Comparison of ENCODE assay signal across 7 cellular contexts in genomic region chr14:37172024-37172869, GRCh38. TPM values are rescaled to one million over a fixed set of nuclear protein-coding genes. Genes with fewer than 3 reads are reported as not detected.
A peak's percentile ranks its signal among the peaks of the same experiment; 100 is the strongest.
DNase-seq lines count a peak whose midpoint lies in the region; TF ChIP-seq lines count a peak whose summit lies in the region.

Gene SLC25A21, minus strand, starts transcription at chr14:37172606.

- peak within 1 kb of the TSS; percentile 10 for H2BK5ac ChIP-seq in H9 (ENCODE audit: insufficient read length, low read length)

- H3K36me3 Mint-ChIP-seq in H9 (ENCODE audit: insufficient read depth in 1 of 3, low read depth in 3 of 3) (no peaks in the 10 kb centered on the region), brain (no peaks in the 10 kb centered on the region)

- H3K23me2 ChIP-seq in H9 (ENCODE audit: insufficient read length, low read depth, low read length, poor library complexity, severe bottlenecking), result peaks cover 6% of the 10 kb centered on the region

- H3K23ac ChIP-seq in H9 (ENCODE audit: insufficient read length, low read depth, low read length), result no peak within 1 kb of the TSS

- no peak within 1 kb of the TSS for H3K56ac ChIP-seq in H9 (ENCODE audit: insufficient read length, low read depth, low read length)

- peak within 1 kb of the TSS; percentile 86 for H3K9ac ChIP-seq in H9 (ENCODE audit: extremely low read depth, insufficient read length, low read length)

- peak within 1 kb of the TSS; percentile 63 for H2BK120ac ChIP-seq in H9 (ENCODE audit: low read depth, low read length, poor library complexity, severe bottlenecking)

- H3K14ac ChIP-seq in H9 (ENCODE audit: insufficient read depth, low read length), result peak within 1 kb of the TSS; percentile 93

- no peaks in the 10 kb centered on the region for H3K27me3 ChIP-seq in H9 (ENCODE audit: insufficient read depth, low read length)

- no peaks in the 10 kb centered on the region for H4K20me1 ChIP-seq in H9 (ENCODE audit: control insufficient read depth, insufficient read depth, insufficient read length)

- H3K27me3 Mint-ChIP-seq in H9 (ENCODE audit: low read depth) (no peaks in the 10 kb centered on the region), brain (peaks cover 16% of the 10 kb centered on the region)

- H3K18ac ChIP-seq in H9 (ENCODE audit: insufficient read length, low read depth, low read length), result peak within 1 kb of the TSS; percentile 93

- no peaks in the 10 kb centered on the region; a peak in 1 of 5 replicates for H3K9me3 Mint-ChIP-seq in H9
- no peaks in the 10 kb centered on the region for H3K9me3 Mint-ChIP-seq in brain

- no peak within 1 kb of the TSS for H2AFZ ChIP-seq in H9 (ENCODE audit: low read length)

- TF ChIP-seq CTCF in H9 (conservative IDR thresholded peaks at IDR 0.05) (no peak), brain (conservative IDR thresholded peaks at IDR 0.05) (peak in 1 of 2 experiments; percentile 36), GM13976 (IDR thresholded peaks at IDR 0.05; ENCODE audit: borderline replicate concordance, control extremely low read depth, extremely low read depth, insufficient read depth, missing control alignments) (no peak)

- H3K79me1 ChIP-seq in H9 (ENCODE audit: insufficient read depth, low read depth, low read length, poor library complexity, severe bottlenecking), result no peaks in the 10 kb centered on the region

- in situ Hi-C loops in GM13976 (cut with MboI; ENCODE audit: low sequenced_read_pairs, unreplicated experiment), result no loop called here

- no peak within 1 kb of the TSS for H2BK12ac ChIP-seq in H9 (ENCODE audit: insufficient read length, low read depth, low read length)

- H3K4me1 ChIP-seq in H9 (ENCODE audit: insufficient read depth, low read length), result peaks cover 13% of the 10 kb centered on the region; the same call in 1 of the 2 replicates

- no peak within 1 kb of the TSS for H4K91ac ChIP-seq in H9 (ENCODE audit: insufficient read length, low read depth, low read length)

- H3K4me2 ChIP-seq in H9 (ENCODE audit: insufficient read depth, insufficient read length, low read length), result peak within 1 kb of the TSS; percentile 34

- peak within 1 kb of the TSS; percentile 2 for H4K5ac ChIP-seq in H9 (ENCODE audit: insufficient read length, low read depth, low read length)

- H3K27ac ChIP-seq in H9 (ENCODE audit: insufficient read length, low read depth, low read length), result peak within 1 kb of the TSS; percentile 31

- DNase-seq in H9 (peak; percentile 80), NCI-H446 treated with DMSO at 0.1 percent for 48 hours (lab: John Stamatoyannopoulos, UW) (peak; percentile 80), hippocampal formation (lab: John Stamatoyannopoulos, UW) (peak; percentile 74 to 77), putamen (ENCODE audit: low spot score) (peak; percentile 56), GDM1 (lab: John Stamatoyannopoulos, UW) (no peak), GM13976 (ENCODE audit: low spot score) (no peak)

- H3T11ph ChIP-seq in H9 (ENCODE audit: low read length), result no peak within 1 kb of the TSS

- H3K79me2 ChIP-seq in H9 (ENCODE audit: insufficient read depth, low read length), result no peaks in the 10 kb centered on the region

- peak within 1 kb of the TSS; percentile 85 to 95 for H3K4me3 Mint-ChIP-seq in H9
- peak within 1 kb of the TSS; percentile 91 to 99 (median 96) for H3K4me3 Mint-ChIP-seq in brain

- H4K8ac ChIP-seq in H9 (replicated peaks; ENCODE audit: insufficient read length, low read depth, low read length), result no peak within 1 kb of the TSS

- no peaks in the 10 kb centered on the region for H3K9me3 ChIP-seq in H9 (ENCODE audit: control insufficient read depth, low read depth, low read length)

- H2AK5ac ChIP-seq in H9 (ENCODE audit: insufficient read length, low read length), result no peak within 1 kb of the TSS

- peak within 1 kb of the TSS; percentile 99 for H3K27ac Mint-ChIP-seq in H9
- H3K27ac Mint-ChIP-seq in brain, result peak within 1 kb of the TSS; percentile 82 to 99 (median 98)

- H2BK20ac ChIP-seq in H9 (ENCODE audit: low read depth, low read length, poor library complexity, severe bottlenecking), result no peak within 1 kb of the TSS

- WGBS in H9 (ENCODE audit: extremely low coverage, insufficient read length, low lambda C conversion rate), result no CpG with 5 or more reads among the region's 66 CpGs

- H3K4me1 Mint-ChIP-seq in H9, result peaks cover 33 to 49% of the 10 kb centered on the region in 2 experiments
- peaks cover 29% of the 10 kb centered on the region for H3K4me1 Mint-ChIP-seq in brain

- H2BK15ac ChIP-seq in H9 (ENCODE audit: low read depth, low read length), result no peak within 1 kb of the TSS

- no peak within 1 kb of the TSS; the same call in 1 of the 2 replicates for H3K4ac ChIP-seq in H9 (ENCODE audit: low read depth, low read length)

RNA-seq across cellular contexts. Expression of gene SLC25A21, which starts in this region (rescaled TPM):
- total RNA-seq in H9 (2021), result 5.8 and 7.1 TPM in 2 replicates
- 1.8 TPM for polyA plus RNA-seq in brain (ENCODE audit: insufficient read depth, low read depth, low replicate concordance)

Comparison
In these comparisons a context has a peak if more than half of its experiments do, and no peak if none do; other contexts are left out.
1. DNase-seq: peak in H9 (single experiment), NCI-H446 treated with DMSO at 0.1 percent for 48 hours (single experiment), hippocampal formation (2 of 2) and putamen (single experiment); none in GDM1 (single experiment) and GM13976 (single experiment).